In the genomic region with DNA sequence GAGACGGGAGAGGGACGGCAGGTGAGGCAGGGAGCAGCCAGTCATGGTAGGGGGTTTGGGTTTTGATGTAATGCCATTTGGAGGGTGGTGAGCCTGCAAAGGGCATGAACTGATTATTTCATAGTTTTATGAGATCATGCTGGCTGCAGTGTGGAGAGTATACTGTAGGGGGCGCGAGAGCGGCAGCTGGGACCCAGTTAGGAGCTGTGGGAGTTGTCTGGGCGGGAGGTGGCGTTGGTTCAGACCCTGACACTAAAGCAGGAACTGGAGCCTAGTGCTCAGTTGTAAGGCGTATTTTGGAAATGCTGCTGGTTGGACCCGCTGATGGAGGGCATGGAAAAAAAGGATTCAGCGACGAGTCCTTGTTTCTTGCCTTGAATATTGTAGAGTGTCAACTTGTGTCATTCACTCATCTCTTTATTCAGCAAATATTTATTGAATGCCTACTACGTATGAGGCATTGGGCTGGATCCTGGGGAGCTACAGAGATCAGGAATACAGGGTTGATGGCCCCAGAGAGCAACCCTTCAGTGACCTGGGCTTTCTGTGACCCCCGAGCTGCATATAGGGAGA, we compare ENCODE assay signal across 8 cellular contexts. TPM values are rescaled to one million over a fixed set of nuclear protein-coding genes. Genes with fewer than 3 reads are reported as not detected.
A peak's percentile ranks its signal among the peaks of the same experiment; 100 is the strongest.
DNase-seq lines count a peak whose midpoint lies in the region; ATAC-seq and TF ChIP-seq lines count a peak whose summit lies in the region.

No MANE protein-coding gene starts in this region.

- no peaks in the 10 kb centered on the region for H4K20me1 ChIP-seq in BLaER1 treated with 17β-estradiol and CSF1 and Interleukin-3, amounts not matched to agents 10 nM and 100 nM

- H3K9ac ChIP-seq in BLaER1 treated with 17β-estradiol and CSF1 and Interleukin-3, amounts not matched to agents 10 nM and 100 nM = peak overlapping the region in 10 of 11 experiments; percentile 38 to 80 (median 74); a peak in 17 of 22 replicates

- WGBS in adrenal gland, 4 donors = 15 to 23% (median 16%) methylated on average over 11 to 13 of the region's 13 CpGs

- H3K27ac ChIP-seq in BLaER1 treated with 17β-estradiol and CSF1 and Interleukin-3, amounts not matched to agents 10 nM and 100 nM = peak overlapping the region in 9 of 11 experiments; percentile 75 to 91 (median 84); a peak in 19 of 22 replicates
- no peak overlapping the region for H3K27ac ChIP-seq in adrenal gland
- H3K27ac ChIP-seq in right atrium auricular region = no peak overlapping the region
- H3K27ac ChIP-seq in gastrocnemius medialis = no peak overlapping the region

- H3K4me3 ChIP-seq in BLaER1 treated with 17β-estradiol and CSF1 and Interleukin-3, amounts not matched to agents 10 nM and 100 nM = peak overlapping the region in 9 of 10 experiments; percentile 2 to 57 (median 47); a peak in 15 of 20 replicates
- H3K4me3 ChIP-seq in adrenal gland (no peak overlapping the region), right atrium auricular region (no peak overlapping the region), gastrocnemius medialis (no peak overlapping the region)

- H3K9me3 ChIP-seq in BLaER1 treated with 17β-estradiol and CSF1 and Interleukin-3, amounts not matched to agents 10 nM and 100 nM (replicated peaks in 1 of 11) = 0 out of 22 replicates have a peak, but pooled peaks cover 0 to 5% (median 0%) of the 10 kb centered on the region in 11 experiments
- no peaks in the 10 kb centered on the region for H3K9me3 ChIP-seq in adrenal gland (replicated peaks in 1 of 3)
- no peaks in the 10 kb centered on the region for H3K9me3 ChIP-seq in right atrium auricular region
- H3K9me3 ChIP-seq in gastrocnemius medialis = no peaks in the 10 kb centered on the region

- H3K27me3 ChIP-seq in BLaER1 treated with 17β-estradiol and CSF1 and Interleukin-3, amounts not matched to agents 10 nM and 100 nM = no peaks in the 10 kb centered on the region
- H3K27me3 ChIP-seq in adrenal gland (no peaks in the 10 kb centered on the region), right atrium auricular region (no peaks in the 10 kb centered on the region), gastrocnemius medialis (peaks cover 0 to 3% (median 3%) of the 10 kb centered on the region in 3 donors)

- TF ChIP-seq CTCF in adrenal gland (IDR thresholded peaks at IDR 0.05) = peak; percentile 84 to 97 (median 92)
- TF ChIP-seq CTCF in right atrium auricular region (IDR thresholded peaks at IDR 0.05) = peak; percentile 80 to 97
- TF ChIP-seq CTCF in gastrocnemius medialis (IDR thresholded peaks at IDR 0.05 in 4 of 5, conservative IDR thresholded peaks at IDR 0.05 in 1 of 5) = peak; percentile 83 to 94 (median 90)

- no peak for TF ChIP-seq POLR2A in adrenal gland (IDR thresholded peaks at IDR 0.05)
- no peak for TF ChIP-seq POLR2A in gastrocnemius medialis (IDR thresholded peaks at IDR 0.05)

- H3K4me2 ChIP-seq in BLaER1 treated with 17β-estradiol and CSF1 and Interleukin-3, amounts not matched to agents 10 nM and 100 nM = peak overlapping the region; percentile 82 to 99 (median 92)

- DNase-seq in KBM-7 = peak; percentile 93
- peak; percentile 66 to 85 (median 78) for DNase-seq in T-helper 1 cell
- DNase-seq in adrenal gland = peak; percentile 78 to 93 (median 85)
- DNase-seq in right atrium auricular region (ENCODE audit: low spot score) = peak; percentile 92
- peak; percentile 60 to 72 for DNase-seq in gastrocnemius medialis
- DNase-seq in amniotic stem cell (lab: John Stamatoyannopoulos, UW) = no peak

- peak; percentile 88 for ATAC-seq in GM19395 (IDR thresholded peaks at IDR 0.05; ENCODE audit: unreplicated experiment)
- ATAC-seq in gastrocnemius medialis = peak; percentile 58 to 92

- peaks cover 35 to 75% (median 72%) of the 10 kb centered on the region in 10 experiments for H3K4me1 ChIP-seq in BLaER1 treated with 17β-estradiol and CSF1 and Interleukin-3, amounts not matched to agents 10 nM and 100 nM
- no peaks in the 10 kb centered on the region for H3K4me1 ChIP-seq in adrenal gland (replicated peaks in 1 of 2)
- peaks cover 0 to 8% of the 10 kb centered on the region in 2 donors for H3K4me1 ChIP-seq in right atrium auricular region
- H3K4me1 ChIP-seq in gastrocnemius medialis = no peaks in the 10 kb centered on the region

- intact Hi-C loops in adrenal gland (cut with DNase I) = loop anchor here (5.0 to 10.0 kb wide), 3 partner anchors 193 to 285 kb away; no protein-coding TSS in a partner anchor
- intact Hi-C loops in gastrocnemius medialis (cut with DNase I; ENCODE audit: low total_unique reads) = loop anchor here (1.0 kb wide), 3 partner anchors 50 to 278 kb away; no protein-coding TSS in a partner anchor

- H3K36me3 ChIP-seq in BLaER1 treated with 17β-estradiol and CSF1 and Interleukin-3, amounts not matched to agents 10 nM and 100 nM = no peaks in the 10 kb centered on the region
- no peaks in the 10 kb centered on the region for H3K36me3 ChIP-seq in adrenal gland (replicated peaks in 1 of 2)
- no peaks in the 10 kb centered on the region for H3K36me3 ChIP-seq in right atrium auricular region
- no peaks in the 10 kb centered on the region for H3K36me3 ChIP-seq in gastrocnemius medialis

- in situ Hi-C loops in KBM-7 (cut with MboI; ENCODE audit: low pct_unique_long_range_greater_than_20kb, low sequenced_read_pairs) (no loop called here), gastrocnemius medialis (cut with MboI; ENCODE audit: low sequenced_read_pairs in 4 of 4) (loop anchor here (5.0 to 25.0 kb wide), 5 partner anchors 92 to 275 kb away; no protein-coding TSS in a partner anchor)

RNA-seq across cellular contexts. Expression of a gene that starts 23.7 kb away (rescaled TPM):
- 10 to 100 TPM in 2 of 8 donors, 1 to 10 TPM in 6; 3.4 to 10.8 (median 6.8) TPM for total RNA-seq in adrenal gland
- polyA plus RNA-seq in adrenal gland = 10 to 100 TPM in 2 of 3 donors, 1 to 10 TPM in 1; 3.7 to 14.6 (median 11.5) TPM
- 1 to 10 TPM; 2.9 to 3.8 TPM for total RNA-seq in right atrium auricular region
- 1 to 10 TPM; 3.2 to 6.3 (median 5.1) TPM for total RNA-seq in gastrocnemius medialis

Comparison
In these comparisons a context has a peak if more than half of its experiments do, and no peak if none do; other contexts are left out.
1. H3K27ac ChIP-seq: peak in BLaER1 treated with 17β-estradiol and CSF1 and Interleukin-3, amounts not matched to agents 10 nM and 100 nM (9 of 11); none in adrenal gland (0 of 5), right atrium auricular region (0 of 2) and gastrocnemius medialis (0 of 4).
2. H3K4me3 ChIP-seq: peak in BLaER1 treated with 17β-estradiol and CSF1 and Interleukin-3, amounts not matched to agents 10 nM and 100 nM (9 of 10); none in adrenal gland (0 of 4), right atrium auricular region (0 of 2) and gastrocnemius medialis (0 of 4).
3. Peak in every context shown above with its lines, with median percentiles within 50 percentile points of each other: CTCF ChIP-seq.